1 cellular context compared by ENCODE assay signal in the genomic region with DNA sequence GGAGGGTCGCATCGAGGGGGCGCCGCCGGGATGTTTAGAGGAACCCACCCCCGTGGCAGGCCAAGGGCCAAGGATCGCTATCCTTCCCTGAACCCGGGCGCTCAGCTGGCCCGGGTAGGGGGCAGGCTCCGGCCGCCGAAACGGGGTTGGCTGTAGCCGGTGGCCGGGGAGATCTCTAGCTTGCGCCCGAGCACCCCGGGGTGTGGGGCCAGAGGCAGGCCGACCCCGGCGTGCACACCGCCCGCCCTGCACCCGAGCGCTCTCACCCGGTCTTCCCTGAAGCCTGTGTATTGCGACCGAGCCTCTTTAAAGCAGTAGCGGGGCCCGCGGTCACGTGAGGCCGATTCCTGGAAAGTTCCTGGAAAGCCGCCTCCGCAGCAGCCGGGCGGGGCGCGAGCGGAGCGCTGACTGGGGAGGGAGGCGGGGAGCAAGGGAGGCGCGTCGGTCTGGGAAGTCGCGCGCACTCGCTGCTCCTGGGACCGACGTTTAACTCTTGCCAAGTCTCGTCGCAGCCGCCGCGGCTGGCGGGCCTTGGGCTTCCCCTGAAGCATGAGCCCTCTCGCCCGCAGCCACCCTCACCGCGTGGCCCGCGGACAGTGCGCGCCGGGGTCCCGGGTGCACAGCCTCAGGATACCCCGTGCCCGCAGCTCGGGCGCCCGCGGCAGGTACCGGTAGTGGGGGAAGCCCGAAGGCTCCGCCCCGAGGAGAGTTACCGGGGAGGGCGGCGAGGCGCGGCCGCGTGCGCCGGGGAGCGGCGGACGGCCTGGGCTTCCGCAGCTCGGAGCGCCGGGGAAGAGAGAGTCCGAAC.
TF ChIP-seq lines count a peak whose summit lies in the region.

No MANE protein-coding gene starts in this region.

TF ChIP-seq in K562, 482 proteins besides CTCF, POLR2A, EP300 and RAD21 (continued from another document and continues in another):
- TF ChIP-seq FOXA3 (CRISPR knock-in tag; conservative IDR thresholded peaks at IDR 0.05 in 1 of 2, IDR thresholded peaks at IDR 0.05 in 1 of 2) (peak in 1 of 2 experiments; percentile 59; a peak in 1 of 4 replicates), MYC (IDR thresholded peaks at IDR 0.05; ENCODE audit: low read depth, low read length) (peak; percentile 84), MYC (CRISPR knock-in tag; IDR thresholded peaks at IDR 0.05; ENCODE audit: borderline replicate concordance, low read depth) (peak; percentile 56; the same call in 1 of the 2 replicates), HDAC1 (IDR thresholded peaks at IDR 0.05) (peak in 1 of 2 experiments; percentile 6; a peak in 1 of 4 replicates), ZNF197 (CRISPR knock-in tag; IDR thresholded peaks at IDR 0.05; ENCODE audit: low read depth) (peak; percentile 57; the same call in 1 of the 2 replicates), TRIM28 (IDR thresholded peaks at IDR 0.05) (no peak), BRD4 (IDR thresholded peaks at IDR 0.05) (0 out of 2 replicates have a peak, but pooled peaks have one; percentile 26), POLR2B (IDR thresholded peaks at IDR 0.05; ENCODE audit: low read depth, partially characterized antibody) (peak; percentile 58), ZNF444 (CRISPR knock-in tag; IDR thresholded peaks at IDR 0.05) (no peak), SRSF3 (IDR thresholded peaks at IDR 0.05; ENCODE audit: insufficient read depth, low read length) (no peak), HDAC2 (IDR thresholded peaks at IDR 0.05) (no peak), SIX5 (IDR thresholded peaks at IDR 0.05; ENCODE audit: borderline replicate concordance in 1 of 2, insufficient read depth in 1 of 2, low read depth in 1 of 2, low read length in 2 of 2) (peak in 1 of 2 experiments; percentile 53; a peak in 1 of 4 replicates), ZNF589 (CRISPR knock-in tag; IDR thresholded peaks at IDR 0.05; ENCODE audit: low read depth) (peak; percentile 83), L3MBTL2 (IDR thresholded peaks at IDR 0.05) (peak; percentile 93), ZNF830 (CRISPR knock-in tag; IDR thresholded peaks at IDR 0.05) (peak; percentile 53), ELF4 (CRISPR knock-in tag; IDR thresholded peaks at IDR 0.05) (no peak), HMGN3 (IDR thresholded peaks at IDR 0.05; ENCODE audit: borderline replicate concordance, extremely low read depth, insufficient read length, low read depth, low read length) (peak; percentile 98), NR3C1 (CRISPR knock-in tag; IDR thresholded peaks at IDR 0.05) (0 out of 2 replicates have a peak, but pooled peaks have one; percentile 10), ATF1 (CRISPR knock-in tag; IDR thresholded peaks at IDR 0.05) (0 out of 2 replicates have a peak, but pooled peaks have one; percentile 1), ATF1 (tag; IDR thresholded peaks at IDR 0.05) (peak; percentile 85), RBM34 (IDR thresholded peaks at IDR 0.05; ENCODE audit: borderline replicate concordance, insufficient read depth, low read length) (no peak), GABPB1 (CRISPR knock-in tag; IDR thresholded peaks at IDR 0.05) (peak; percentile 69), ZNF134 (CRISPR knock-in tag; conservative IDR thresholded peaks at IDR 0.05) (no peak), MBD2 (IDR thresholded peaks at IDR 0.05; ENCODE audit: borderline replicate concordance, low read depth) (peak; percentile 69), PHTF2 (CRISPR knock-in tag; IDR thresholded peaks at IDR 0.05) (peak; percentile 3; the same call in 1 of the 2 replicates), TBL1XR1 (IDR thresholded peaks at IDR 0.05; ENCODE audit: low read length in 2 of 2) (peak; percentile 50 to 94; a peak in 3 of 4 replicates), HNRNPH1 (optimal IDR thresholded peaks at IDR 0.05; ENCODE audit: low read depth, low read length) (no peak)
- TF ChIP-seq, protein P1, sequence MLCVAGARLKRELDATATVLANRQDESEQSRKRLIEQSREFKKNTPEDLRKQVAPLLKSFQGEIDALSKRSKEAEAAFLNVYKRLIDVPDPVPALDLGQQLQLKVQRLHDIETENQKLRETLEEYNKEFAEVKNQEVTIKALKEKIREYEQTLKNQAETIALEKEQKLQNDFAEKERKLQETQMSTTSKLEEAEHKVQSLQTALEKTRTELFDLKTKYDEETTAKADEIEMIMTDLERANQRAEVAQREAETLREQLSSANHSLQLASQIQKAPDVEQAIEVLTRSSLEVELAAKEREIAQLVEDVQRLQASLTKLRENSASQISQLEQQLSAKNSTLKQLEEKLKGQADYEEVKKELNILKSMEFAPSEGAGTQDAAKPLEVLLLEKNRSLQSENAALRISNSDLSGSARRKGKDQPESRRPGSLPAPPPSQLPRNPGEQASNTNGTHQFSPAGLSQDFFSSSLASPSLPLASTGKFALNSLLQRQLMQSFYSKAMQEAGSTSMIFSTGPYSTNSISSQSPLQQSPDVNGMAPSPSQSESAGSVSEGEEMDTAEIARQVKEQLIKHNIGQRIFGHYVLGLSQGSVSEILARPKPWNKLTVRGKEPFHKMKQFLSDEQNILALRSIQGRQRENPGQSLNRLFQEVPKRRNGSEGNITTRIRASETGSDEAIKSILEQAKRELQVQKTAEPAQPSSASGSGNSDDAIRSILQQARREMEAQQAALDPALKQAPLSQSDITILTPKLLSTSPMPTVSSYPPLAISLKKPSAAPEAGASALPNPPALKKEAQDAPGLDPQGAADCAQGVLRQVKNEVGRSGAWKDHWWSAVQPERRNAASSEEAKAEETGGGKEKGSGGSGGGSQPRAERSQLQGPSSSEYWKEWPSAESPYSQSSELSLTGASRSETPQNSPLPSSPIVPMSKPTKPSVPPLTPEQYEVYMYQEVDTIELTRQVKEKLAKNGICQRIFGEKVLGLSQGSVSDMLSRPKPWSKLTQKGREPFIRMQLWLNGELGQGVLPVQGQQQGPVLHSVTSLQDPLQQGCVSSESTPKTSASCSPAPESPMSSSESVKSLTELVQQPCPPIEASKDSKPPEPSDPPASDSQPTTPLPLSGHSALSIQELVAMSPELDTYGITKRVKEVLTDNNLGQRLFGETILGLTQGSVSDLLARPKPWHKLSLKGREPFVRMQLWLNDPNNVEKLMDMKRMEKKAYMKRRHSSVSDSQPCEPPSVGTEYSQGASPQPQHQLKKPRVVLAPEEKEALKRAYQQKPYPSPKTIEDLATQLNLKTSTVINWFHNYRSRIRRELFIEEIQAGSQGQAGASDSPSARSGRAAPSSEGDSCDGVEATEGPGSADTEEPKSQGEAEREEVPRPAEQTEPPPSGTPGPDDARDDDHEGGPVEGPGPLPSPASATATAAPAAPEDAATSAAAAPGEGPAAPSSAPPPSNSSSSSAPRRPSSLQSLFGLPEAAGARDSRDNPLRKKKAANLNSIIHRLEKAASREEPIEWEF (CRISPR knock-in tag; IDR thresholded peaks at IDR 0.05): no peak
- TF ChIP-seq, protein P2, sequence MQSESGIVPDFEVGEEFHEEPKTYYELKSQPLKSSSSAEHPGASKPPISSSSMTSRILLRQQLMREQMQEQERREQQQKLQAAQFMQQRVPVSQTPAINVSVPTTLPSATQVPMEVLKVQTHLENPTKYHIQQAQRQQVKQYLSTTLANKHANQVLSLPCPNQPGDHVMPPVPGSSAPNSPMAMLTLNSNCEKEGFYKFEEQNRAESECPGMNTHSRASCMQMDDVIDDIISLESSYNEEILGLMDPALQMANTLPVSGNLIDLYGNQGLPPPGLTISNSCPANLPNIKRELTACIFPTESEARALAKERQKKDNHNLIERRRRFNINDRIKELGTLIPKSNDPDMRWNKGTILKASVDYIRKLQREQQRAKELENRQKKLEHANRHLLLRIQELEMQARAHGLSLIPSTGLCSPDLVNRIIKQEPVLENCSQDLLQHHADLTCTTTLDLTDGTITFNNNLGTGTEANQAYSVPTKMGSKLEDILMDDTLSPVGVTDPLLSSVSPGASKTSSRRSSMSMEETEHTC (IDR thresholded peaks at IDR 0.05): peak; percentile 88
- TF ChIP-seq, protein P3, sequence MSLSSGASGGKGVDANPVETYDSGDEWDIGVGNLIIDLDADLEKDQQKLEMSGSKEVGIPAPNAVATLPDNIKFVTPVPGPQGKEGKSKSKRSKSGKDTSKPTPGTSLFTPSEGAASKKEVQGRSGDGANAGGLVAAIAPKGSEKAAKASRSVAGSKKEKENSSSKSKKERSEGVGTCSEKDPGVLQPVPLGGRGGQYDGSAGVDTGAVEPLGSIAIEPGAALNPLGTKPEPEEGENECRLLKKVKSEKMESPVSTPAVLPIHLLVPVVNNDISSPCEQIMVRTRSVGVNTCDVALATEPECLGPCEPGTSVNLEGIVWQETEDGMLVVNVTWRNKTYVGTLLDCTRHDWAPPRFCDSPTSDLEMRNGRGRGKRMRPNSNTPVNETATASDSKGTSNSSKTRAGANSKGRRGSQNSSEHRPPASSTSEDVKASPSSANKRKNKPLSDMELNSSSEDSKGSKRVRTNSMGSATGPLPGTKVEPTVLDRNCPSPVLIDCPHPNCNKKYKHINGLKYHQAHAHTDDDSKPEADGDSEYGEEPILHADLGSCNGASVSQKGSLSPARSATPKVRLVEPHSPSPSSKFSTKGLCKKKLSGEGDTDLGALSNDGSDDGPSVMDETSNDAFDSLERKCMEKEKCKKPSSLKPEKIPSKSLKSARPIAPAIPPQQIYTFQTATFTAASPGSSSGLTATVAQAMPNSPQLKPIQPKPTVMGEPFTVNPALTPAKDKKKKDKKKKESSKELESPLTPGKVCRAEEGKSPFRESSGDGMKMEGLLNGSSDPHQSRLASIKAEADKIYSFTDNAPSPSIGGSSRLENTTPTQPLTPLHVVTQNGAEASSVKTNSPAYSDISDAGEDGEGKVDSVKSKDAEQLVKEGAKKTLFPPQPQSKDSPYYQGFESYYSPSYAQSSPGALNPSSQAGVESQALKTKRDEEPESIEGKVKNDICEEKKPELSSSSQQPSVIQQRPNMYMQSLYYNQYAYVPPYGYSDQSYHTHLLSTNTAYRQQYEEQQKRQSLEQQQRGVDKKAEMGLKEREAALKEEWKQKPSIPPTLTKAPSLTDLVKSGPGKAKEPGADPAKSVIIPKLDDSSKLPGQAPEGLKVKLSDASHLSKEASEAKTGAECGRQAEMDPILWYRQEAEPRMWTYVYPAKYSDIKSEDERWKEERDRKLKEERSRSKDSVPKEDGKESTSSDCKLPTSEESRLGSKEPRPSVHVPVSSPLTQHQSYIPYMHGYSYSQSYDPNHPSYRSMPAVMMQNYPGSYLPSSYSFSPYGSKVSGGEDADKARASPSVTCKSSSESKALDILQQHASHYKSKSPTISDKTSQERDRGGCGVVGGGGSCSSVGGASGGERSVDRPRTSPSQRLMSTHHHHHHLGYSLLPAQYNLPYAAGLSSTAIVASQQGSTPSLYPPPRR (CRISPR knock-in tag; IDR thresholded peaks at IDR 0.05; ENCODE audit: borderline replicate concordance): 0 out of 2 replicates have a peak, but pooled peaks have one; percentile 16
- TF ChIP-seq, protein P4, sequence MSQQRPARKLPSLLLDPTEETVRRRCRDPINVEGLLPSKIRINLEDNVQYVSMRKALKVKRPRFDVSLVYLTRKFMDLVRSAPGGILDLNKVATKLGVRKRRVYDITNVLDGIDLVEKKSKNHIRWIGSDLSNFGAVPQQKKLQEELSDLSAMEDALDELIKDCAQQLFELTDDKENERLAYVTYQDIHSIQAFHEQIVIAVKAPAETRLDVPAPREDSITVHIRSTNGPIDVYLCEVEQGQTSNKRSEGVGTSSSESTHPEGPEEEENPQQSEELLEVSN (IDR thresholded peaks at IDR 0.05; ENCODE audit: borderline replicate concordance in 1 of 2, extremely low read depth in 1 of 2, insufficient read depth in 1 of 2, insufficient read length in 1 of 2, low read depth in 1 of 2, low read length in 1 of 2, poor library complexity in 1 of 2, severe bottlenecking in 1 of 2): peak in 1 of 2 experiments; percentile 76
- TF ChIP-seq, protein P5, sequence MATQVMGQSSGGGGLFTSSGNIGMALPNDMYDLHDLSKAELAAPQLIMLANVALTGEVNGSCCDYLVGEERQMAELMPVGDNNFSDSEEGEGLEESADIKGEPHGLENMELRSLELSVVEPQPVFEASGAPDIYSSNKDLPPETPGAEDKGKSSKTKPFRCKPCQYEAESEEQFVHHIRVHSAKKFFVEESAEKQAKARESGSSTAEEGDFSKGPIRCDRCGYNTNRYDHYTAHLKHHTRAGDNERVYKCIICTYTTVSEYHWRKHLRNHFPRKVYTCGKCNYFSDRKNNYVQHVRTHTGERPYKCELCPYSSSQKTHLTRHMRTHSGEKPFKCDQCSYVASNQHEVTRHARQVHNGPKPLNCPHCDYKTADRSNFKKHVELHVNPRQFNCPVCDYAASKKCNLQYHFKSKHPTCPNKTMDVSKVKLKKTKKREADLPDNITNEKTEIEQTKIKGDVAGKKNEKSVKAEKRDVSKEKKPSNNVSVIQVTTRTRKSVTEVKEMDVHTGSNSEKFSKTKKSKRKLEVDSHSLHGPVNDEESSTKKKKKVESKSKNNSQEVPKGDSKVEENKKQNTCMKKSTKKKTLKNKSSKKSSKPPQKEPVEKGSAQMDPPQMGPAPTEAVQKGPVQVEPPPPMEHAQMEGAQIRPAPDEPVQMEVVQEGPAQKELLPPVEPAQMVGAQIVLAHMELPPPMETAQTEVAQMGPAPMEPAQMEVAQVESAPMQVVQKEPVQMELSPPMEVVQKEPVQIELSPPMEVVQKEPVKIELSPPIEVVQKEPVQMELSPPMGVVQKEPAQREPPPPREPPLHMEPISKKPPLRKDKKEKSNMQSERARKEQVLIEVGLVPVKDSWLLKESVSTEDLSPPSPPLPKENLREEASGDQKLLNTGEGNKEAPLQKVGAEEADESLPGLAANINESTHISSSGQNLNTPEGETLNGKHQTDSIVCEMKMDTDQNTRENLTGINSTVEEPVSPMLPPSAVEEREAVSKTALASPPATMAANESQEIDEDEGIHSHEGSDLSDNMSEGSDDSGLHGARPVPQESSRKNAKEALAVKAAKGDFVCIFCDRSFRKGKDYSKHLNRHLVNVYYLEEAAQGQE (CRISPR knock-in tag; IDR thresholded peaks at IDR 0.05; ENCODE audit: low read depth): peak; percentile 49; the same call in 1 of the 2 replicates
- TF ChIP-seq, protein P6, sequence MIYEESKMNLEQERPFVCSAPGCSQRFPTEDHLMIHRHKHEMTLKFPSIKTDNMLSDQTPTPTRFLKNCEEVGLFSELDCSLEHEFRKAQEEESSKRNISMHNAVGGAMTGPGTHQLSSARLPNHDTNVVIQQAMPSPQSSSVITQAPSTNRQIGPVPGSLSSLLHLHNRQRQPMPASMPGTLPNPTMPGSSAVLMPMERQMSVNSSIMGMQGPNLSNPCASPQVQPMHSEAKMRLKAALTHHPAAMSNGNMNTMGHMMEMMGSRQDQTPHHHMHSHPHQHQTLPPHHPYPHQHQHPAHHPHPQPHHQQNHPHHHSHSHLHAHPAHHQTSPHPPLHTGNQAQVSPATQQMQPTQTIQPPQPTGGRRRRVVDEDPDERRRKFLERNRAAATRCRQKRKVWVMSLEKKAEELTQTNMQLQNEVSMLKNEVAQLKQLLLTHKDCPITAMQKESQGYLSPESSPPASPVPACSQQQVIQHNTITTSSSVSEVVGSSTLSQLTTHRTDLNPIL (CRISPR knock-in tag; IDR thresholded peaks at IDR 0.05): no peak
- TF ChIP-seq, protein P7, sequence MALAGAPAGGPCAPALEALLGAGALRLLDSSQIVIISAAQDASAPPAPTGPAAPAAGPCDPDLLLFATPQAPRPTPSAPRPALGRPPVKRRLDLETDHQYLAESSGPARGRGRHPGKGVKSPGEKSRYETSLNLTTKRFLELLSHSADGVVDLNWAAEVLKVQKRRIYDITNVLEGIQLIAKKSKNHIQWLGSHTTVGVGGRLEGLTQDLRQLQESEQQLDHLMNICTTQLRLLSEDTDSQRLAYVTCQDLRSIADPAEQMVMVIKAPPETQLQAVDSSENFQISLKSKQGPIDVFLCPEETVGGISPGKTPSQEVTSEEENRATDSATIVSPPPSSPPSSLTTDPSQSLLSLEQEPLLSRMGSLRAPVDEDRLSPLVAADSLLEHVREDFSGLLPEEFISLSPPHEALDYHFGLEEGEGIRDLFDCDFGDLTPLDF (CRISPR knock-in tag; IDR thresholded peaks at IDR 0.05): peak; percentile 17; the same call in 1 of the 2 replicates
